In the genomic region with DNA sequence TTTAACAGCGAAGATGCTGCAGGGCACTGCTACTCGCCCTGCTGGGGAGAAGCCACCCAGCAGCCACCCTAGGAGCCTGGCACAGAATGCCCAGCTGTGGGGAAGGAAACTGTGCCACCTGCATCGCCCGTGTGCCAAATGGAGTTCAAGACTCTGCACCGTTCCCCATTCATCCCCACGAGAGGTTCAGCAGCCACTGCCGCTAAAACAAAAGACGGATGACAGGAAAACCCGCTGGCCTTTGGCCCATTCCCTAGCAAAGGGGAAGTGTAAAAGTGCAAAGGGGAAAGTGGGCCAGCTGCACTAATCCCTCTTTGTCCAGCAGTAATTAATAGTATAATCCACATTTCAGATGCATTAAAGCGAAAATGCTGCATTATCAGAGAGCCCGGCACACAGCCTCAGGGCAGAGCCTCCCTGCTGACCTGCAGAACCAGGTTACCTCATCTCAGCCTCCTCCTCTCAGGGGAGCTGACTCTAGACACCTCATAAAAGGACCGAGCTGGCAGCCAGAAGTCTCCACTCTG, we compare ENCODE assay signal across 17 cellular contexts. TPM values are rescaled to one million over a fixed set of nuclear protein-coding genes. Genes with fewer than 3 reads are reported as not detected.
DNase-seq lines count a peak whose midpoint lies in the region; ATAC-seq, FAIRE-seq and TF ChIP-seq lines count a peak whose summit lies in the region.
"Had no signal": no experiment of that assay in that cellular context is flagged by ENCODE, and none has a peak within 500 bp of the region (broad histone marks: within the 10 kb centered on the region; RNA-seq: fewer than 3 reads in every experiment).

No MANE protein-coding gene starts in this region.

- TF ChIP-seq CTCF in endothelial cell of umbilical vein (IDR thresholded peaks at IDR 0.05; ENCODE audit: extremely low read depth in 1 of 2, insufficient read depth in 1 of 2, low read depth in 1 of 2, low read length in 2 of 2): no peak

- peak overlapping the region; percentile 16 for H3K4me2 ChIP-seq in endothelial cell of umbilical vein (ENCODE audit: insufficient read depth, low read length)

- H2AFZ ChIP-seq in endothelial cell of umbilical vein (ENCODE audit: low read depth, low read length): no peak overlapping the region

- H3K27ac ChIP-seq in endothelial cell of umbilical vein (ENCODE audit: insufficient read depth, low read depth, low read length): no peak overlapping the region
- H3K27ac ChIP-seq: breast epithelium, epithelial cell of prostate had no signal

- H3K79me2 ChIP-seq in endothelial cell of umbilical vein (ENCODE audit: control insufficient read depth, insufficient read depth, low read length): peaks cover 22% of the 10 kb centered on the region

- no peaks in the 10 kb centered on the region for H3K9me3 ChIP-seq in endothelial cell of umbilical vein (replicated peaks; ENCODE audit: control insufficient read depth, insufficient read depth, low read length)
- H3K9me3 ChIP-seq: breast epithelium had no signal

- peaks cover 8% of the 10 kb centered on the region for H3K4me1 ChIP-seq in endothelial cell of umbilical vein (ENCODE audit: control insufficient read depth, extremely low read depth, insufficient read depth, low read length)
- H3K4me1 ChIP-seq: breast epithelium had no signal

- TF ChIP-seq POLR2A in endothelial cell of umbilical vein (IDR thresholded peaks at IDR 0.05; ENCODE audit: low read depth, low read length): no peak

- H3K9ac ChIP-seq in endothelial cell of umbilical vein (replicated peaks; ENCODE audit: extremely low read depth, insufficient read depth, low read length): no peak overlapping the region

- FAIRE-seq in endothelial cell of umbilical vein (lab: Jason Lieb, UNC): no peak

- H4K20me1 ChIP-seq in endothelial cell of umbilical vein (replicated peaks; ENCODE audit: control insufficient read depth, extremely low read depth, insufficient read depth, low read length): no peaks in the 10 kb centered on the region

- ATAC-seq in HG03196 (IDR thresholded peaks at IDR 0.05; ENCODE audit: unreplicated experiment): no peak

- no peak overlapping the region for H3K4me3 ChIP-seq in endothelial cell of umbilical vein (replicated peaks in 1 of 3; ENCODE audit: insufficient read depth in 1 of 3, low read depth in 1 of 3, low read length in 3 of 3)
- H3K4me3 ChIP-seq: breast epithelium had no signal

- POLR2A ChIA-PET in endothelial cell of umbilical vein (lab: Charles Lee): no interaction called here

- BruUV-seq in endothelial cell of umbilical vein (replicated peaks; lab: Mats Ljungman, UMichigan): no TSS peak

- no peaks in the 10 kb centered on the region for H3K36me3 ChIP-seq in endothelial cell of umbilical vein (ENCODE audit: control insufficient read depth in 2 of 2, extremely low read depth in 1 of 2, insufficient read depth in 2 of 2, low read length in 2 of 2)
- H3K36me3 ChIP-seq: breast epithelium had no signal

- H3K9me1 ChIP-seq in endothelial cell of umbilical vein (replicated peaks; ENCODE audit: control insufficient read depth, extremely low read depth, insufficient read depth, low read length): no peaks in the 10 kb centered on the region

- dilution Hi-C loops in endothelial cell of umbilical vein (cut with MboI; ENCODE audit: extremely low pct_ligation_motif_present, low sequenced_read_pairs): no loop called here

- CTCF ChIA-PET in endothelial cell of umbilical vein (lab: Charles Lee): interaction anchor here (1.1 kb wide), 1 partner anchor 166 kb away, joined by 4 read pairs; no protein-coding TSS in a partner anchor

- intact Hi-C loops in endothelial cell of umbilical vein (cut with micrococcal nuclease): no loop called here

- H3K27me3 ChIP-seq in endothelial cell of umbilical vein (ENCODE audit: control insufficient read depth in 2 of 2, insufficient read depth in 2 of 2, low read length in 2 of 2): no peaks in the 10 kb centered on the region
- H3K27me3 ChIP-seq: breast epithelium had no signal

- DNase-seq in NCI-H1417 (lab: John Stamatoyannopoulos, UW): peak in 2 of 3 experiments; percentile 82 to 93
- DNase-seq in NCI-H1417 treated with DMSO at 0.1 percent for 48 hours (lab: John Stamatoyannopoulos, UW): no peak
- peak; percentile 28 to 36 for DNase-seq in NCI-H524 (lab: John Stamatoyannopoulos, UW)
- DNase-seq in endothelial cell of umbilical vein (ENCODE audit: low read depth, low spot score): peak; percentile 23
- peak; percentile 54 for DNase-seq in retina
- no peak for DNase-seq in OCI-M2 (lab: John Stamatoyannopoulos, UW; ENCODE audit: unreplicated experiment)
- DNase-seq in NCI-H446 treated with DMSO at 0.1 percent for 48 hours (lab: John Stamatoyannopoulos, UW): no peak
- DNase-seq: 8988T; activated CD4-positive, alpha-beta T cell treated with anti-CD3 and anti-CD28 coated beads, Interleukin-2, amount 50 U/mL, for 48 hours; activated naive CD4-positive, alpha-beta T cell treated with anti-CD3 and anti-CD28 coated beads for 36 hours; H9; hippocampal formation; mammary epithelial cell; NCI-H1436 had no signal

TF ChIP-seq in endothelial cell of umbilical vein, 7 proteins besides CTCF, POLR2A, EP300 and RAD21:
- TF ChIP-seq, protein P1, sequence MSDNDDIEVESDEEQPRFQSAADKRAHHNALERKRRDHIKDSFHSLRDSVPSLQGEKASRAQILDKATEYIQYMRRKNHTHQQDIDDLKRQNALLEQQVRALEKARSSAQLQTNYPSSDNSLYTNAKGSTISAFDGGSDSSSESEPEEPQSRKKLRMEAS (IDR thresholded peaks at IDR 0.05; ENCODE audit: insufficient read depth, insufficient read length): no peak
- no peak for TF ChIP-seq EZH2 (IDR thresholded peaks at IDR 0.05; ENCODE audit: borderline replicate concordance, low read depth, low read length, severe bottlenecking)

RNA-seq across cellular contexts. Expression of gene ZFHX3, which starts 37.7 kb away (rescaled TPM):
- 17.7 and 18.8 TPM in 2 replicates for total RNA-seq in endothelial cell of umbilical vein
- polyA plus RNA-seq in endothelial cell of umbilical vein: 3.0 and 3.7 TPM in 2 replicates
- 4.4 and 4.7 TPM in 2 replicates for polyA plus RNA-seq in endothelial cell of umbilical vein (2011; cell fraction: cytosol; rRNA removed)
- 10.3 and 10.5 TPM in 2 replicates for polyA plus RNA-seq in endothelial cell of umbilical vein (2011; cell fraction: nucleus; rRNA removed)
- 7.6 and 7.8 TPM in 2 replicates for polyA plus RNA-seq in endothelial cell of umbilical vein (2012)
- polyA minus RNA-seq in endothelial cell of umbilical vein: 14.8 and 14.9 TPM in 2 replicates
- polyA minus RNA-seq in endothelial cell of umbilical vein (2011; cell fraction: cytosol; rRNA and poly(A)+ RNA removed): 11.3 TPM
- 24.3 and 25.1 TPM in 2 replicates for polyA minus RNA-seq in endothelial cell of umbilical vein (2011; cell fraction: nucleus; rRNA and poly(A)+ RNA removed)

Comparison
In these comparisons a context has a peak if more than half of its experiments do, and no peak if none do; other contexts are left out.
1. DNase-seq: peak in NCI-H1417 (2 of 3), NCI-H524 (2 of 2), endothelial cell of umbilical vein (single experiment) and retina (single experiment); none in NCI-H1417 treated with DMSO at 0.1 percent for 48 hours (single experiment), OCI-M2 (single experiment) and NCI-H446 treated with DMSO at 0.1 percent for 48 hours (single experiment).